Comparison of ENCODE assay signal across 8 cellular contexts in the genomic region with DNA sequence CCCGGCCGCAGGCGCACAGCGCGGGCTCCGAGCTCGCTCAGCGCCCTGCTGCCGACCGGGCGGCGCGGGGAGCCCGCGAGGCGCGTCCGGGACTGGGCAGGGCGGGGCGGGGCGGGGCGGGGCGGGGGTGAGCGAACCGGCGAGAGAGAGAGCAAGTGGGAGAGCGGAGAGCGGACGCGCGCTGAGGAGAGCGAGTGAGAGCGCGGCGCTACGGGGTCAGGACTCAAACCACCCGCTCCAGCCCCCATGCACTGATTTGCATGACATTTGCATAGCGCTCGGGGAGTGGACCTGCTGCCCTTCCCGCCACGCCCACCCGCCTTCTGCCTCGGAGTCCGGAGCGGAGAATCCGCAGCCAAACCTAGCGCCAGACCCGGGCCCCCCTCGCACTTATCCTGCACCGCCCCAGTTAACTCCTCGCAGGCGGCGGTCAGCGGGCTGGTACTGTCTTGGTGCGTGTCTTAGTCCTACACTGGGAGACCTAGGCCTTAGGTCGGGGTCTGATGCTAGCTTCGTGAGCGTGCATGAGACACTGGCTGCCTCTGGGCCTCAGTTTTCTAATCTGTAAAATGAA. TPM values are rescaled to one million over a fixed set of nuclear protein-coding genes. Genes with fewer than 3 reads are reported as not detected.
A peak's percentile ranks its signal among the peaks of the same experiment; 100 is the strongest.
DNase-seq lines count a peak whose midpoint lies in the region; ATAC-seq, FAIRE-seq and TF ChIP-seq lines count a peak whose summit lies in the region.

A gene with protein sequence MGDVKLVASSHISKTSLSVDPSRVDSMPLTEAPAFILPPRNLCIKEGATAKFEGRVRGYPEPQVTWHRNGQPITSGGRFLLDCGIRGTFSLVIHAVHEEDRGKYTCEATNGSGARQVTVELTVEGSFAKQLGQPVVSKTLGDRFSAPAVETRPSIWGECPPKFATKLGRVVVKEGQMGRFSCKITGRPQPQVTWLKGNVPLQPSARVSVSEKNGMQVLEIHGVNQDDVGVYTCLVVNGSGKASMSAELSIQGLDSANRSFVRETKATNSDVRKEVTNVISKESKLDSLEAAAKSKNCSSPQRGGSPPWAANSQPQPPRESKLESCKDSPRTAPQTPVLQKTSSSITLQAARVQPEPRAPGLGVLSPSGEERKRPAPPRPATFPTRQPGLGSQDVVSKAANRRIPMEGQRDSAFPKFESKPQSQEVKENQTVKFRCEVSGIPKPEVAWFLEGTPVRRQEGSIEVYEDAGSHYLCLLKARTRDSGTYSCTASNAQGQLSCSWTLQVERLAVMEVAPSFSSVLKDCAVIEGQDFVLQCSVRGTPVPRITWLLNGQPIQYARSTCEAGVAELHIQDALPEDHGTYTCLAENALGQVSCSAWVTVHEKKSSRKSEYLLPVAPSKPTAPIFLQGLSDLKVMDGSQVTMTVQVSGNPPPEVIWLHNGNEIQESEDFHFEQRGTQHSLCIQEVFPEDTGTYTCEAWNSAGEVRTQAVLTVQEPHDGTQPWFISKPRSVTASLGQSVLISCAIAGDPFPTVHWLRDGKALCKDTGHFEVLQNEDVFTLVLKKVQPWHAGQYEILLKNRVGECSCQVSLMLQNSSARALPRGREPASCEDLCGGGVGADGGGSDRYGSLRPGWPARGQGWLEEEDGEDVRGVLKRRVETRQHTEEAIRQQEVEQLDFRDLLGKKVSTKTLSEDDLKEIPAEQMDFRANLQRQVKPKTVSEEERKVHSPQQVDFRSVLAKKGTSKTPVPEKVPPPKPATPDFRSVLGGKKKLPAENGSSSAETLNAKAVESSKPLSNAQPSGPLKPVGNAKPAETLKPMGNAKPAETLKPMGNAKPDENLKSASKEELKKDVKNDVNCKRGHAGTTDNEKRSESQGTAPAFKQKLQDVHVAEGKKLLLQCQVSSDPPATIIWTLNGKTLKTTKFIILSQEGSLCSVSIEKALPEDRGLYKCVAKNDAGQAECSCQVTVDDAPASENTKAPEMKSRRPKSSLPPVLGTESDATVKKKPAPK (N-terminal part only) (minus strand): TSS at position 75 of the 574 bp plus-strand sequence. CDS start 90,491 bp downstream, outside the sequence.

- DNase-seq in A172 (ENCODE audit: low spot score): peak; percentile 94
- peak; percentile 59 for DNase-seq in GM12892 (ENCODE audit: insufficient read length)
- DNase-seq in NCI-H526 treated with DMSO at 0.1 percent for 48 hours (lab: John Stamatoyannopoulos, UW): peak; percentile 84
- DNase-seq in cardiac muscle cell (ENCODE audit: low read depth in 1 of 2, low spot score in 1 of 2): peak; percentile 94
- DNase-seq in ovary: peak; percentile 25 to 64 (median 44)

- peak within 1 kb of the TSS; percentile 80 for H3K4me3 Mint-ChIP-seq in activated naive CD8-positive, alpha-beta T cell

- H3K27ac ChIP-seq in cardiac muscle cell (no peak within 1 kb of the TSS), ovary (no peak within 1 kb of the TSS)

- no peak for TF ChIP-seq CTCF in cardiac muscle cell (IDR thresholded peaks at IDR 0.05; ENCODE audit: low read depth, low read length)
- no peak for TF ChIP-seq CTCF in ovary (IDR thresholded peaks at IDR 0.05)

- TF ChIP-seq POLR2A in GM12892 (IDR thresholded peaks at IDR 0.05; ENCODE audit: low read depth, low read length) (no peak), ovary (IDR thresholded peaks at IDR 0.05) (no peak)

- intact Hi-C loops in ovary (cut with DNase I): no loop called here

- H3K27me3 ChIP-seq in cardiac muscle cell: peaks cover 18% of the 10 kb centered on the region
- H3K27me3 ChIP-seq in ovary: no peaks in the 10 kb centered on the region

- ATAC-seq in HG03354 (IDR thresholded peaks at IDR 0.05; ENCODE audit: poor library complexity, severe bottlenecking, unreplicated experiment): peak; percentile 79
- no peak for ATAC-seq in HG03139 (IDR thresholded peaks at IDR 0.05; ENCODE audit: unreplicated experiment)

- peaks cover 37% of the 10 kb centered on the region for H3K27me3 Mint-ChIP-seq in activated naive CD8-positive, alpha-beta T cell

- FAIRE-seq in GM12892 (lab: Jason Lieb, UNC): no peak

- H3K36me3 ChIP-seq in cardiac muscle cell (no peaks in the 10 kb centered on the region), ovary (no peaks in the 10 kb centered on the region)

- peak within 1 kb of the TSS; percentile 51 for H3K4me3 ChIP-seq in cardiac muscle cell
- H3K4me3 ChIP-seq in ovary: peak within 1 kb of the TSS; percentile 47

- H3K9me3 ChIP-seq in cardiac muscle cell (ENCODE audit: low read depth) (no peaks in the 10 kb centered on the region), ovary (no peaks in the 10 kb centered on the region)

- no peaks in the 10 kb centered on the region for H3K9me3 Mint-ChIP-seq in activated naive CD8-positive, alpha-beta T cell (ENCODE audit: low read depth)

- H3K4me1 ChIP-seq in cardiac muscle cell (ENCODE audit: low read depth): no peaks in the 10 kb centered on the region
- H3K4me1 ChIP-seq in ovary (ENCODE audit: insufficient read depth): peaks cover 5% of the 10 kb centered on the region

- no peak for TF ChIP-seq EP300 in ovary (IDR thresholded peaks at IDR 0.05)

- H3K4me1 Mint-ChIP-seq in activated naive CD8-positive, alpha-beta T cell (ENCODE audit: low read depth): peaks cover 16% of the 10 kb centered on the region

- H3K36me3 Mint-ChIP-seq in activated naive CD8-positive, alpha-beta T cell: no peaks in the 10 kb centered on the region

- H3K27ac Mint-ChIP-seq in activated naive CD8-positive, alpha-beta T cell: no peak within 1 kb of the TSS

- 1 to 4% (median 3%) methylated on average over 24 to 58 of the region's 58 CpGs for WGBS in ovary, 3 donors

RNA-seq across cellular contexts. Expression of the gene that starts here (rescaled TPM):
- 104 and 109 TPM in 2 replicates for total RNA-seq in A172 (2014; rRNA removed; shearing (Covaris generic))
- 0.53 TPM for polyA plus RNA-seq in GM12892 (2012; ENCODE audit: missing spikeins)
- total RNA-seq in cardiac muscle cell (2.0 and 4.8 TPM in 2 replicates), ovary (100 to 1,000 TPM in 6 of 7 donors, 10 to 100 TPM in 1; 50.2 to 645 (median 205) TPM)
- polyA plus RNA-seq in cardiac muscle cell (5.8 TPM in 2 replicates), ovary (100 to 1,000 TPM; 167 to 645 TPM)

Comparison
In these comparisons a context has a peak if more than half of its experiments do, and no peak if none do; other contexts are left out.
1. RNA of the gene that starts here (polyA plus RNA-seq): 167 to 645 TPM in ovary; 5.8 TPM in cardiac muscle cell; every median in the first group is over 10 times any median in the second.
2. DNase-seq: peak in every context shown above with its lines; median percentile 94 in A172; 94 in cardiac muscle cell; 84 in NCI-H526 treated with DMSO at 0.1 percent for 48 hours; 59 in GM12892; 44 in ovary.